ENCODE assay signal across 1 cellular context in the genomic region with DNA sequence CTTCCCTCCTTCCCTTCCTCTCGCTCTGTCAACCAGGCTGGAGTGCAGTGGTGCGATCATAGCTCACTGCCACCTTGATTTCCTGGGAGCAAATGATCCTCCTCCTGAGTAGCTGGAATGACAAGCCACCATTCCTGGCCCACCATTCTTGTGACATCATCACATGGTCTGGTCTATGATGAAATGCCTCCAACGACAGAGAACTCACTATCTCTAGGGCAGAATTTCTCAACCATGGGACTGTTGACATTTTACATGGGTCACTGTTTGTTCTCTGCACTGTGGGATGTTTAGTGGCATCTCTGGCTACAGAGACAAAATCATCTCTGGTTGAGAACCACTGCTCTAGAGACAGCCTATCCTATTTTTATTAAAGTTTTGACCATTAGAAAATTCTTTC.
A peak's percentile ranks its signal among the peaks of the same experiment; 100 is the strongest.
TF ChIP-seq lines count a peak whose summit lies in the region.

No MANE protein-coding gene starts in this region.

TF ChIP-seq in HepG2, 621 proteins besides CTCF, POLR2A, EP300 and RAD21 (continued from another document):
- TF ChIP-seq, protein P1, sequence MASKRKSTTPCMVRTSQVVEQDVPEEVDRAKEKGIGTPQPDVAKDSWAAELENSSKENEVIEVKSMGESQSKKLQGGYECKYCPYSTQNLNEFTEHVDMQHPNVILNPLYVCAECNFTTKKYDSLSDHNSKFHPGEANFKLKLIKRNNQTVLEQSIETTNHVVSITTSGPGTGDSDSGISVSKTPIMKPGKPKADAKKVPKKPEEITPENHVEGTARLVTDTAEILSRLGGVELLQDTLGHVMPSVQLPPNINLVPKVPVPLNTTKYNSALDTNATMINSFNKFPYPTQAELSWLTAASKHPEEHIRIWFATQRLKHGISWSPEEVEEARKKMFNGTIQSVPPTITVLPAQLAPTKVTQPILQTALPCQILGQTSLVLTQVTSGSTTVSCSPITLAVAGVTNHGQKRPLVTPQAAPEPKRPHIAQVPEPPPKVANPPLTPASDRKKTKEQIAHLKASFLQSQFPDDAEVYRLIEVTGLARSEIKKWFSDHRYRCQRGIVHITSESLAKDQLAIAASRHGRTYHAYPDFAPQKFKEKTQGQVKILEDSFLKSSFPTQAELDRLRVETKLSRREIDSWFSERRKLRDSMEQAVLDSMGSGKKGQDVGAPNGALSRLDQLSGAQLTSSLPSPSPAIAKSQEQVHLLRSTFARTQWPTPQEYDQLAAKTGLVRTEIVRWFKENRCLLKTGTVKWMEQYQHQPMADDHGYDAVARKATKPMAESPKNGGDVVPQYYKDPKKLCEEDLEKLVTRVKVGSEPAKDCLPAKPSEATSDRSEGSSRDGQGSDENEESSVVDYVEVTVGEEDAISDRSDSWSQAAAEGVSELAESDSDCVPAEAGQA (IDR thresholded peaks at IDR 0.05; ENCODE audit: low read depth) = peak; percentile 85
- TF ChIP-seq, protein P1 (CRISPR knock-in tag; IDR thresholded peaks at IDR 0.05; ENCODE audit: borderline replicate concordance) = no peak
- no peak for TF ChIP-seq ZNF446 (CRISPR knock-in tag; IDR thresholded peaks at IDR 0.05)
- TF ChIP-seq ELF3 (CRISPR knock-in tag; IDR thresholded peaks at IDR 0.05) = peak; percentile 30; the same call in 1 of the 2 replicates
- TF ChIP-seq HNF4A (CRISPR knock-in tag; IDR thresholded peaks at IDR 0.05) = peak; percentile 51; the same call in 1 of the 2 replicates
- TF ChIP-seq NCOA1 (CRISPR knock-in tag; IDR thresholded peaks at IDR 0.05) = no peak
- TF ChIP-seq FOXO1 (CRISPR knock-in tag; IDR thresholded peaks at IDR 0.05) = peak; percentile 62
- TF ChIP-seq ZNF317 (CRISPR knock-in tag; IDR thresholded peaks at IDR 0.05) = peak; percentile 98
- peak; percentile 48; the same call in 1 of the 2 replicates for TF ChIP-seq RXRB (CRISPR knock-in tag; IDR thresholded peaks at IDR 0.05; ENCODE audit: borderline replicate concordance)
- TF ChIP-seq, protein P2, sequence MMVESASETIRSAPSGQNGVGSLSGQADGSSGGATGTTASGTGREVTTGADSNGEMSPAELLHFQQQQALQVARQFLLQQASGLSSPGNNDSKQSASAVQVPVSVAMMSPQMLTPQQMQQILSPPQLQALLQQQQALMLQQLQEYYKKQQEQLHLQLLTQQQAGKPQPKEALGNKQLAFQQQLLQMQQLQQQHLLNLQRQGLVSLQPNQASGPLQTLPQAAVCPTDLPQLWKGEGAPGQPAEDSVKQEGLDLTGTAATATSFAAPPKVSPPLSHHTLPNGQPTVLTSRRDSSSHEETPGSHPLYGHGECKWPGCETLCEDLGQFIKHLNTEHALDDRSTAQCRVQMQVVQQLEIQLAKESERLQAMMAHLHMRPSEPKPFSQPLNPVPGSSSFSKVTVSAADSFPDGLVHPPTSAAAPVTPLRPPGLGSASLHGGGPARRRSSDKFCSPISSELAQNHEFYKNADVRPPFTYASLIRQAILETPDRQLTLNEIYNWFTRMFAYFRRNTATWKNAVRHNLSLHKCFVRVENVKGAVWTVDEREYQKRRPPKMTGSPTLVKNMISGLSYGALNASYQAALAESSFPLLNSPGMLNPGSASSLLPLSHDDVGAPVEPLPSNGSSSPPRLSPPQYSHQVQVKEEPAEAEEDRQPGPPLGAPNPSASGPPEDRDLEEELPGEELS (CRISPR knock-in tag; IDR thresholded peaks at IDR 0.05) = 0 out of 2 replicates have a peak, but pooled peaks have one; percentile 23
- TF ChIP-seq, protein P3, sequence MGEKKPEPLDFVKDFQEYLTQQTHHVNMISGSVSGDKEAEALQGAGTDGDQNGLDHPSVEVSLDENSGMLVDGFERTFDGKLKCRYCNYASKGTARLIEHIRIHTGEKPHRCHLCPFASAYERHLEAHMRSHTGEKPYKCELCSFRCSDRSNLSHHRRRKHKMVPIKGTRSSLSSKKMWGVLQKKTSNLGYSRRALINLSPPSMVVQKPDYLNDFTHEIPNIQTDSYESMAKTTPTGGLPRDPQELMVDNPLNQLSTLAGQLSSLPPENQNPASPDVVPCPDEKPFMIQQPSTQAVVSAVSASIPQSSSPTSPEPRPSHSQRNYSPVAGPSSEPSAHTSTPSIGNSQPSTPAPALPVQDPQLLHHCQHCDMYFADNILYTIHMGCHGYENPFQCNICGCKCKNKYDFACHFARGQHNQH (CRISPR knock-in tag; IDR thresholded peaks at IDR 0.05) = peak; percentile 46; the same call in 1 of the 2 replicates
- TF ChIP-seq ZNF556 (CRISPR knock-in tag; IDR thresholded peaks at IDR 0.05; ENCODE audit: borderline replicate concordance) = no peak
- no peak for TF ChIP-seq GABPA (IDR thresholded peaks at IDR 0.05; ENCODE audit: low read depth, low read length)
- 0 out of 2 replicates have a peak, but pooled peaks have one; percentile 8 for TF ChIP-seq GABPA (CRISPR knock-in tag; IDR thresholded peaks at IDR 0.05; ENCODE audit: low read depth)
- TF ChIP-seq HMG20A (CRISPR knock-in tag; IDR thresholded peaks at IDR 0.05; ENCODE audit: borderline replicate concordance) = peak; percentile 62; the same call in 1 of the 2 replicates
- TF ChIP-seq ZBTB20 (CRISPR knock-in tag; IDR thresholded peaks at IDR 0.05; ENCODE audit: borderline replicate concordance, low read depth) = no peak
- peak; percentile 94 for TF ChIP-seq ZNF644 (CRISPR knock-in tag; IDR thresholded peaks at IDR 0.05; ENCODE audit: low read depth)
- TF ChIP-seq, protein P4, sequence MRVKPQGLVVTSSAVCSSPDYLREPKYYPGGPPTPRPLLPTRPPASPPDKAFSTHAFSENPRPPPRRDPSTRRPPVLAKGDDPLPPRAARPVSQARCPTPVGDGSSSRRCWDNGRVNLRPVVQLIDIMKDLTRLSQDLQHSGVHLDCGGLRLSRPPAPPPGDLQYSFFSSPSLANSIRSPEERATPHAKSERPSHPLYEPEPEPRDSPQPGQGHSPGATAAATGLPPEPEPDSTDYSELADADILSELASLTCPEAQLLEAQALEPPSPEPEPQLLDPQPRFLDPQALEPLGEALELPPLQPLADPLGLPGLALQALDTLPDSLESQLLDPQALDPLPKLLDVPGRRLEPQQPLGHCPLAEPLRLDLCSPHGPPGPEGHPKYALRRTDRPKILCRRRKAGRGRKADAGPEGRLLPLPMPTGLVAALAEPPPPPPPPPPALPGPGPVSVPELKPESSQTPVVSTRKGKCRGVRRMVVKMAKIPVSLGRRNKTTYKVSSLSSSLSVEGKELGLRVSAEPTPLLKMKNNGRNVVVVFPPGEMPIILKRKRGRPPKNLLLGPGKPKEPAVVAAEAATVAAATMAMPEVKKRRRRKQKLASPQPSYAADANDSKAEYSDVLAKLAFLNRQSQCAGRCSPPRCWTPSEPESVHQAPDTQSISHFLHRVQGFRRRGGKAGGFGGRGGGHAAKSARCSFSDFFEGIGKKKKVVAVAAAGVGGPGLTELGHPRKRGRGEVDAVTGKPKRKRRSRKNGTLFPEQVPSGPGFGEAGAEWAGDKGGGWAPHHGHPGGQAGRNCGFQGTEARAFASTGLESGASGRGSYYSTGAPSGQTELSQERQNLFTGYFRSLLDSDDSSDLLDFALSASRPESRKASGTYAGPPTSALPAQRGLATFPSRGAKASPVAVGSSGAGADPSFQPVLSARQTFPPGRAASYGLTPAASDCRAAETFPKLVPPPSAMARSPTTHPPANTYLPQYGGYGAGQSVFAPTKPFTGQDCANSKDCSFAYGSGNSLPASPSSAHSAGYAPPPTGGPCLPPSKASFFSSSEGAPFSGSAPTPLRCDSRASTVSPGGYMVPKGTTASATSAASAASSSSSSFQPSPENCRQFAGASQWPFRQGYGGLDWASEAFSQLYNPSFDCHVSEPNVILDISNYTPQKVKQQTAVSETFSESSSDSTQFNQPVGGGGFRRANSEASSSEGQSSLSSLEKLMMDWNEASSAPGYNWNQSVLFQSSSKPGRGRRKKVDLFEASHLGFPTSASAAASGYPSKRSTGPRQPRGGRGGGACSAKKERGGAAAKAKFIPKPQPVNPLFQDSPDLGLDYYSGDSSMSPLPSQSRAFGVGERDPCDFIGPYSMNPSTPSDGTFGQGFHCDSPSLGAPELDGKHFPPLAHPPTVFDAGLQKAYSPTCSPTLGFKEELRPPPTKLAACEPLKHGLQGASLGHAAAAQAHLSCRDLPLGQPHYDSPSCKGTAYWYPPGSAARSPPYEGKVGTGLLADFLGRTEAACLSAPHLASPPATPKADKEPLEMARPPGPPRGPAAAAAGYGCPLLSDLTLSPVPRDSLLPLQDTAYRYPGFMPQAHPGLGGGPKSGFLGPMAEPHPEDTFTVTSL (CRISPR knock-in tag; IDR thresholded peaks at IDR 0.05; ENCODE audit: borderline replicate concordance) = 0 out of 2 replicates have a peak, but pooled peaks have one; percentile 33
- TF ChIP-seq, protein P5, sequence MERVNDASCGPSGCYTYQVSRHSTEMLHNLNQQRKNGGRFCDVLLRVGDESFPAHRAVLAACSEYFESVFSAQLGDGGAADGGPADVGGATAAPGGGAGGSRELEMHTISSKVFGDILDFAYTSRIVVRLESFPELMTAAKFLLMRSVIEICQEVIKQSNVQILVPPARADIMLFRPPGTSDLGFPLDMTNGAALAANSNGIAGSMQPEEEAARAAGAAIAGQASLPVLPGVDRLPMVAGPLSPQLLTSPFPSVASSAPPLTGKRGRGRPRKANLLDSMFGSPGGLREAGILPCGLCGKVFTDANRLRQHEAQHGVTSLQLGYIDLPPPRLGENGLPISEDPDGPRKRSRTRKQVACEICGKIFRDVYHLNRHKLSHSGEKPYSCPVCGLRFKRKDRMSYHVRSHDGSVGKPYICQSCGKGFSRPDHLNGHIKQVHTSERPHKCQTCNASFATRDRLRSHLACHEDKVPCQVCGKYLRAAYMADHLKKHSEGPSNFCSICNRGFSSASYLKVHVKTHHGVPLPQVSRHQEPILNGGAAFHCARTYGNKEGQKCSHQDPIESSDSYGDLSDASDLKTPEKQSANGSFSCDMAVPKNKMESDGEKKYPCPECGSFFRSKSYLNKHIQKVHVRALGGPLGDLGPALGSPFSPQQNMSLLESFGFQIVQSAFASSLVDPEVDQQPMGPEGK (CRISPR knock-in tag; IDR thresholded peaks at IDR 0.05) = peak; percentile 80
- TF ChIP-seq ZMYM2 (CRISPR knock-in tag; IDR thresholded peaks at IDR 0.05) = 0 out of 2 replicates have a peak, but pooled peaks have one; percentile 38
- no peak for TF ChIP-seq FOXP1 (IDR thresholded peaks at IDR 0.05)
- TF ChIP-seq FOXP1 (CRISPR knock-in tag; IDR thresholded peaks at IDR 0.05) = peak; percentile 34; the same call in 1 of the 2 replicates
